ENCODE assay signal across 27 cellular contexts in genomic region chr5:154344461-154344860, GRCh38.
"Had no signal": no experiment of that assay in that cellular context is flagged by ENCODE, and none has a peak within 500 bp of the region (broad histone marks: within the 10 kb centered on the region; RNA-seq: fewer than 3 reads in every experiment).

No MANE protein-coding gene starts in this region.

- H3K4me1 Mint-ChIP-seq: neural crest cell had no signal

- H3K27me3 ChIP-seq: neutrophil, pancreas, right lobe of liver, sigmoid colon, suprapubic skin, testis, tibial artery, transverse colon, upper lobe of right lung, uterus had no signal

- H3K36me3 ChIP-seq: neutrophil, pancreas, prostate gland, right lobe of liver, sigmoid colon, suprapubic skin, tibial artery, transverse colon, upper lobe of right lung, uterus had no signal

- H3K9me3 ChIP-seq: neutrophil, pancreas, prostate gland, right lobe of liver, sigmoid colon, suprapubic skin, testis, tibial artery, transverse colon, upper lobe of right lung, uterus had no signal

- H3K4me3 Mint-ChIP-seq: naive B cell; naive thymus-derived CD8-positive, alpha-beta T cell; natural killer cell treated with Interleukin-12 subunit alpha and Interleukin-12 subunit beta and Interleukin-15 and Interleukin-18, amount 100 ng/mL, for 72 hours; nephron progenitor cell; neural crest cell; stimulated activated naive CD8-positive, alpha-beta T cell treated with anti-CD3 and anti-CD28 coated beads, Interleukin-15, amount 100 ng/mL, for 72 hours; type B pancreatic cell had no signal

- H3K9me3 Mint-ChIP-seq: naive B cell; naive thymus-derived CD8-positive, alpha-beta T cell; natural killer cell treated with Interleukin-12 subunit alpha and Interleukin-12 subunit beta and Interleukin-15 and Interleukin-18, amount 100 ng/mL, for 72 hours; nephron progenitor cell; neural crest cell; stimulated activated naive CD8-positive, alpha-beta T cell treated with anti-CD3 and anti-CD28 coated beads, Interleukin-15, amount 100 ng/mL, for 72 hours; type B pancreatic cell had no signal

- H3K4me3 ChIP-seq: pancreas, prostate gland, right lobe of liver, sigmoid colon, suprapubic skin, testis, tibial artery, transverse colon, upper lobe of right lung, uterus had no signal

- H3K27me3 Mint-ChIP-seq: naive B cell; naive thymus-derived CD8-positive, alpha-beta T cell; natural killer cell treated with Interleukin-12 subunit alpha and Interleukin-12 subunit beta and Interleukin-15 and Interleukin-18, amount 100 ng/mL, for 72 hours; stimulated activated naive CD8-positive, alpha-beta T cell treated with anti-CD3 and anti-CD28 coated beads, Interleukin-15, amount 100 ng/mL, for 72 hours had no signal

- H3K4me1 ChIP-seq: pancreas, prostate gland, right lobe of liver, suprapubic skin, testis, tibial artery, transverse colon, upper lobe of right lung, uterus had no signal

- H3K27ac Mint-ChIP-seq: type B pancreatic cell had no signal

- ATAC-seq: naive thymus-derived CD8-positive, alpha-beta T cell; natural killer cell treated with Interleukin-12 subunit alpha and Interleukin-12 subunit beta and Interleukin-15 and Interleukin-18, amount 100 ng/mL, for 72 hours; pancreas; right cardiac atrium; right lobe of liver; stimulated activated naive CD8-positive, alpha-beta T cell treated with anti-CD3 and anti-CD28 coated beads, Interleukin-15, Interleukin-2, amounts not matched to agents 100 U/mL and 50 U/mL, for 24 hours; upper lobe of right lung had no signal

- H3K36me3 Mint-ChIP-seq: type B pancreatic cell had no signal

- DNase-seq: naive B cell; naive thymus-derived CD8-positive, alpha-beta T cell; nephron progenitor cell; pancreas; right cardiac atrium; right lobe of liver; sigmoid colon; small intestine; stimulated activated CD4-positive, alpha-beta T cell treated with anti-CD3 and anti-CD28 coated beads, Interleukin-15, amount 100 ng/mL, for 24 hours; stimulated activated CD4-positive, alpha-beta T cell treated with anti-CD3 and anti-CD28 coated beads, Interleukin-2, amount 100 ng/mL, for 24 hours; stimulated activated CD4-positive, alpha-beta T cell treated with anti-CD3 and anti-CD28 coated beads, Interleukin-2, amount 100 ng/mL, for 48 hours; stimulated activated CD4-positive, alpha-beta T cell treated with anti-CD3 and anti-CD28 coated beads, Interleukin-4, amount 100 ng/mL, for 24 hours; stimulated activated naive CD4-positive, alpha-beta T cell; stimulated activated naive CD8-positive, alpha-beta T cell treated with anti-CD3 and anti-CD28 coated beads, Interleukin-15, amount 100 ng/mL, for 72 hours; stimulated activated naive CD8-positive, alpha-beta T cell treated with anti-CD3 and anti-CD28 coated beads, Interleukin-15, Interleukin-2, amounts not matched to agents 100 U/mL and 50 U/mL, for 24 hours; substantia nigra; testis; tibial artery; transverse colon; upper lobe of right lung; uterus had no signal

- H3K27ac ChIP-seq: neutrophil, pancreas, prostate gland, right lobe of liver, suprapubic skin, tibial artery, transverse colon, upper lobe of right lung, uterus had no signal
